ENCODE assay signal across 1 cellular context in the genomic region with DNA sequence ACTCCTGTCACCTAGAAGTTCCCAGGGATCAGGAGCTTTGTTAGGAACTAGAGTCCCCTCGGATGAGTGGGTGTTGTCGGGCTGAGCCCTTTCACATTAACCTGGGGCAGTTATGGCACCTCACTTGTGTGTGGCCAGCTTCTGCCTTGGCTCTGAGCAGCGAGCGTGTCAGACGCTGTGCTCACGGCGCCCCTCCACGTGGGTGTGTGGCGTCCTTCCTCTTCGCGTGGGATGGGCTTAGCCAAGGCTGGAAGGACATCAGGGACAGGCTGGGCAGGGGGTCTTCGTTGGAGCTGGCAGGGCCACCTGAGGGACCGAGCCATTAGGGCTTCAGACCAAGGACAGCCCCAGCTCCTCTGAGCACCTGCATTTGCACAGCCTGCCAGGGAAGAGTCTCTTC.
TF ChIP-seq lines count a peak whose summit lies in the region.

No MANE protein-coding gene starts in this region.

TF ChIP-seq in HepG2, 621 proteins besides CTCF, POLR2A, EP300 and RAD21:
- TF ChIP-seq GABPA (IDR thresholded peaks at IDR 0.05; ENCODE audit: low read depth, low read length), result 0 out of 2 replicates have a peak, but pooled peaks have one; percentile 10
- no peak for TF ChIP-seq GABPA (CRISPR knock-in tag; IDR thresholded peaks at IDR 0.05; ENCODE audit: low read depth)
- no peak for TF ChIP-seq RBM39 (IDR thresholded peaks at IDR 0.05; ENCODE audit: low read depth, low read length, poor library complexity, severe bottlenecking)
